Comparison of ENCODE assay signal across 15 cellular contexts in genomic region chr10:74544106-74544505, GRCh38.
DNase-seq lines count a peak whose midpoint lies in the region; ATAC-seq and TF ChIP-seq lines count a peak whose summit lies in the region.
"Had no signal": no experiment of that assay in that cellular context is flagged by ENCODE, and none has a peak within 500 bp of the region (broad histone marks: within the 10 kb centered on the region; RNA-seq: fewer than 3 reads in every experiment).

No MANE protein-coding gene starts in this region.

- H3K4me3 Mint-ChIP-seq in activated naive CD4-positive, alpha-beta T cell treated with anti-CD3 and anti-CD28 coated beads, Interleukin-2, amount 50 U/mL, for 24 hours = no peak overlapping the region
- H3K4me3 Mint-ChIP-seq in WTC11 = no peak overlapping the region
- H3K4me3 Mint-ChIP-seq: naive thymus-derived CD8-positive, alpha-beta T cell had no signal

- no peaks in the 10 kb centered on the region for H3K27me3 ChIP-seq in thyroid gland
- H3K27me3 ChIP-seq: right atrium auricular region, transverse colon had no signal

- H3K4me3 ChIP-seq in fibroblast of the aortic adventitia (ENCODE audit: low read depth, low read length) (no peak overlapping the region), thyroid gland (replicated peaks in 1 of 3) (no peak overlapping the region)
- H3K4me3 ChIP-seq: right atrium auricular region, transverse colon had no signal

- no peaks in the 10 kb centered on the region for H3K27me3 Mint-ChIP-seq in activated naive CD4-positive, alpha-beta T cell treated with anti-CD3 and anti-CD28 coated beads, Interleukin-2, amount 50 U/mL, for 24 hours
- H3K27me3 Mint-ChIP-seq in WTC11 (ENCODE audit: low read depth) = no peaks in the 10 kb centered on the region
- H3K27me3 Mint-ChIP-seq: naive thymus-derived CD8-positive, alpha-beta T cell had no signal

- H3K36me3 ChIP-seq in thyroid gland = no peaks in the 10 kb centered on the region
- H3K36me3 ChIP-seq: right atrium auricular region, transverse colon had no signal

- no peak for ATAC-seq in activated naive CD4-positive, alpha-beta T cell treated with anti-CD3 and anti-CD28 coated beads, Interleukin-2, amount 50 U/mL, for 72 hours
- peak; percentile 67 for ATAC-seq in WTC11
- ATAC-seq in GM18858 (IDR thresholded peaks at IDR 0.05; ENCODE audit: unreplicated experiment) = no peak
- ATAC-seq: naive thymus-derived CD8-positive, alpha-beta T cell had no signal

- no peaks in the 10 kb centered on the region for H3K9me3 Mint-ChIP-seq in activated naive CD4-positive, alpha-beta T cell treated with anti-CD3 and anti-CD28 coated beads, Interleukin-2, amount 50 U/mL, for 24 hours
- H3K9me3 Mint-ChIP-seq in activated naive CD4-positive, alpha-beta T cell treated with anti-CD3 and anti-CD28 coated beads, Interleukin-2, amount 50 U/mL, for 72 hours = no peaks in the 10 kb centered on the region
- 0 out of 2 replicates have a peak, but pooled peaks cover 3% of the 10 kb centered on the region for H3K9me3 Mint-ChIP-seq in WTC11
- H3K9me3 Mint-ChIP-seq: naive thymus-derived CD8-positive, alpha-beta T cell had no signal

- peaks cover 5% of the 10 kb centered on the region for H3K4me1 Mint-ChIP-seq in activated naive CD4-positive, alpha-beta T cell treated with anti-CD3 and anti-CD28 coated beads, Interleukin-2, amount 50 U/mL, for 24 hours
- peaks cover 37% of the 10 kb centered on the region for H3K4me1 Mint-ChIP-seq in WTC11

- no peaks in the 10 kb centered on the region for H3K4me1 ChIP-seq in thyroid gland
- H3K4me1 ChIP-seq: right atrium auricular region, transverse colon had no signal

- no peak overlapping the region for H3K27ac ChIP-seq in thyroid gland
- H3K27ac ChIP-seq: right atrium auricular region, transverse colon had no signal

- H3K36me3 Mint-ChIP-seq in activated naive CD4-positive, alpha-beta T cell treated with anti-CD3 and anti-CD28 coated beads, Interleukin-2, amount 50 U/mL, for 24 hours = peaks cover 3% of the 10 kb centered on the region
- H3K36me3 Mint-ChIP-seq in activated naive CD4-positive, alpha-beta T cell treated with anti-CD3 and anti-CD28 coated beads, Interleukin-2, amount 50 U/mL, for 72 hours = no peaks in the 10 kb centered on the region
- no peaks in the 10 kb centered on the region for H3K36me3 Mint-ChIP-seq in WTC11

- WGBS in thyroid gland, 2 donors = 90 to 93% methylated on average over 2 of the region's 2 CpGs

- H3K9me3 ChIP-seq in thyroid gland = no peaks in the 10 kb centered on the region
- H3K9me3 ChIP-seq: right atrium auricular region, transverse colon had no signal

- TF ChIP-seq POLR2A in thyroid gland (IDR thresholded peaks at IDR 0.05) = no peak

- TF ChIP-seq CTCF in WTC11 (IDR thresholded peaks at IDR 0.05) = no peak
- no peak for TF ChIP-seq CTCF in fibroblast of the aortic adventitia (IDR thresholded peaks at IDR 0.05; ENCODE audit: insufficient read depth, low read length)
- TF ChIP-seq CTCF in thyroid gland (IDR thresholded peaks at IDR 0.05) = no peak

- H3K27ac Mint-ChIP-seq in activated naive CD4-positive, alpha-beta T cell treated with anti-CD3 and anti-CD28 coated beads, Interleukin-2, amount 50 U/mL, for 24 hours = peak overlapping the region; percentile 4
- no peak overlapping the region for H3K27ac Mint-ChIP-seq in activated naive CD4-positive, alpha-beta T cell treated with anti-CD3 and anti-CD28 coated beads, Interleukin-2, amount 50 U/mL, for 72 hours
- peak overlapping the region; percentile 86 for H3K27ac Mint-ChIP-seq in WTC11

- DNase-seq in activated naive CD4-positive, alpha-beta T cell treated with anti-CD3 and anti-CD28 coated beads, Interleukin-2, amount 50 U/mL, for 72 hours (ENCODE audit: low spot score in 2 of 2) = no peak
- DNase-seq in WTC11 (ENCODE audit: low spot score) (no peak), fibroblast of the aortic adventitia (ENCODE audit: low read depth) (peak; percentile 33), stromal cell of bone marrow (ENCODE audit: low read depth) (peak; percentile 12), thyroid gland (no peak), NOMO-1 treated with DMSO at 0.1 percent for 48 hours (lab: John Stamatoyannopoulos, UW; ENCODE audit: unreplicated experiment) (no peak)
- DNase-seq: 8988T; activated CD4-positive, CD25-positive, alpha-beta regulatory T cell; activated naive CD4-positive, alpha-beta T cell; naive thymus-derived CD8-positive, alpha-beta T cell; NCI-H1092 treated with DMSO at 0.1 percent for 48 hours; transverse colon had no signal

- CTCF ChIA-PET in WTC11 (lab: Charles Lee) = no interaction called here

- POLR2A ChIA-PET in WTC11 (lab: Charles Lee) = no interaction called here

- intact Hi-C loops in thyroid gland (cut with DNase I) = no loop called here

TF ChIP-seq in WTC11, 78 proteins besides CTCF, POLR2A, EP300 and RAD21:
- no peak for TF ChIP-seq ZNF138 (CRISPR knock-in tag; conservative IDR thresholded peaks at IDR 0.05)
- TF ChIP-seq ZNF121 (CRISPR knock-in tag; IDR thresholded peaks at IDR 0.05) = no peak
- TF ChIP-seq NFATC4 (CRISPR knock-in tag; IDR thresholded peaks at IDR 0.05) = no peak
- no peak for TF ChIP-seq CBFB (CRISPR knock-in tag; IDR thresholded peaks at IDR 0.05; ENCODE audit: low read depth)
- no peak for TF ChIP-seq SOX15 (CRISPR knock-in tag; IDR thresholded peaks at IDR 0.05)
- no peak for TF ChIP-seq ATF1 (CRISPR knock-in tag; IDR thresholded peaks at IDR 0.05)
- TF ChIP-seq, protein P1, sequence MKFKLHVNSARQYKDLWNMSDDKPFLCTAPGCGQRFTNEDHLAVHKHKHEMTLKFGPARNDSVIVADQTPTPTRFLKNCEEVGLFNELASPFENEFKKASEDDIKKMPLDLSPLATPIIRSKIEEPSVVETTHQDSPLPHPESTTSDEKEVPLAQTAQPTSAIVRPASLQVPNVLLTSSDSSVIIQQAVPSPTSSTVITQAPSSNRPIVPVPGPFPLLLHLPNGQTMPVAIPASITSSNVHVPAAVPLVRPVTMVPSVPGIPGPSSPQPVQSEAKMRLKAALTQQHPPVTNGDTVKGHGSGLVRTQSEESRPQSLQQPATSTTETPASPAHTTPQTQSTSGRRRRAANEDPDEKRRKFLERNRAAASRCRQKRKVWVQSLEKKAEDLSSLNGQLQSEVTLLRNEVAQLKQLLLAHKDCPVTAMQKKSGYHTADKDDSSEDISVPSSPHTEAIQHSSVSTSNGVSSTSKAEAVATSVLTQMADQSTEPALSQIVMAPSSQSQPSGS (CRISPR knock-in tag; IDR thresholded peaks at IDR 0.05; ENCODE audit: borderline replicate concordance, low read depth) = no peak

Comparison
In these comparisons a context has a peak if more than half of its experiments do, and no peak if none do; other contexts are left out.
1. H3K27ac Mint-ChIP-seq: peak in activated naive CD4-positive, alpha-beta T cell treated with anti-CD3 and anti-CD28 coated beads, Interleukin-2, amount 50 U/mL, for 24 hours (single experiment) and WTC11 (single experiment); none in activated naive CD4-positive, alpha-beta T cell treated with anti-CD3 and anti-CD28 coated beads, Interleukin-2, amount 50 U/mL, for 72 hours (0 of 2).
2. DNase-seq: peak in fibroblast of the aortic adventitia (single experiment) and stromal cell of bone marrow (single experiment); none in activated naive CD4-positive, alpha-beta T cell treated with anti-CD3 and anti-CD28 coated beads, Interleukin-2, amount 50 U/mL, for 72 hours (0 of 2), WTC11 (single experiment), thyroid gland (0 of 2) and NOMO-1 treated with DMSO at 0.1 percent for 48 hours (single experiment).